Comparison of ENCODE assay signal across 8 cellular contexts in genomic region chr5:80654391-80655230, GRCh38. TPM values are rescaled to one million over a fixed set of nuclear protein-coding genes. Genes with fewer than 3 reads are reported as not detected.
DNase-seq lines count a peak whose midpoint lies in the region; ATAC-seq, FAIRE-seq and TF ChIP-seq lines count a peak whose summit lies in the region.

Gene DHFR (minus strand): TSS chr5:80654983. CDS start chr5:80654489, 494 bp downstream.
Gene MSH3 (plus strand): TSS chr5:80654652. CDS start chr5:80654728, 76 bp downstream.

- H3K9me3 ChIP-seq in cardiac muscle cell (ENCODE audit: low read depth) = no peaks in the 10 kb centered on the region
- H3K9me3 ChIP-seq in pancreas = no peaks in the 10 kb centered on the region
- H3K9me3 ChIP-seq in thyroid gland = no peaks in the 10 kb centered on the region

- H3K4me3 ChIP-seq in cardiac muscle cell (peak within 1 kb of the TSS; percentile 96), pancreas (peak within 1 kb of the TSS; percentile 74 to 99 (median 94)), thyroid gland (replicated peaks in 1 of 3) (peak within 1 kb of the TSS in 2 of 3 donors; percentile 68 to 74)

- no peak for FAIRE-seq in pancreas (lab: Jason Lieb, UNC)

- H3K27ac ChIP-seq in cardiac muscle cell = peak within 1 kb of the TSS; percentile 93
- peak within 1 kb of the TSS; percentile 76 to 95 (median 90) for H3K27ac ChIP-seq in pancreas
- H3K27ac ChIP-seq in thyroid gland = peak within 1 kb of the TSS; percentile 87 to 92 (median 90)

- 0 to 1% methylated on average over 46 to 74 of the region's 74 CpGs for WGBS in pancreas, 2 donors
- 1% methylated on average over 11 to 17 of the region's 74 CpGs for WGBS in thyroid gland, 2 donors

- peak; percentile 96 for DNase-seq in GM10266 (ENCODE audit: extremely low spot score)
- peak; percentile 34 for DNase-seq in NCI-H1417 treated with DMSO at 0.1 percent for 48 hours (lab: John Stamatoyannopoulos, UW)
- peak; percentile 94 to 97 for DNase-seq in SW 1271 (lab: John Stamatoyannopoulos, UW)
- peak; percentile 77 for DNase-seq in activated naive CD8-positive, alpha-beta T cell treated with anti-CD3 and anti-CD28 coated beads, Interleukin-2, amount 50 U/mL, for 16 hours (ENCODE audit: low read depth, low spot score)
- DNase-seq in cardiac muscle cell (ENCODE audit: low read depth in 1 of 2, low spot score in 1 of 2) = peak; percentile 90 to 92
- peak; percentile 84 to 92 (median 88) for DNase-seq in pancreas
- peak; percentile 87 for DNase-seq in thyroid gland

- H3K36me3 ChIP-seq in cardiac muscle cell (peaks cover 9% of the 10 kb centered on the region), pancreas (peaks cover 0 to 8% (median 0%) of the 10 kb centered on the region in 3 donors), thyroid gland (peaks cover 4 to 20% of the 10 kb centered on the region in 2 donors)

- intact Hi-C loops in pancreas (cut with DNase I) (no loop called here), thyroid gland (cut with DNase I) (loop anchor here (5.0 kb wide), 1 partner anchor 242 kb away; no protein-coding TSS in a partner anchor)

- H3K4me1 ChIP-seq in cardiac muscle cell (ENCODE audit: low read depth) = peaks cover 15% of the 10 kb centered on the region
- H3K4me1 ChIP-seq in pancreas = peaks cover 9 to 16% (median 11%) of the 10 kb centered on the region in 3 donors
- H3K4me1 ChIP-seq in thyroid gland = peaks cover 8 to 14% of the 10 kb centered on the region in 2 donors

- H3K27me3 ChIP-seq in cardiac muscle cell (no peaks in the 10 kb centered on the region), pancreas (no peaks in the 10 kb centered on the region), thyroid gland (no peaks in the 10 kb centered on the region)

- ATAC-seq in HG02678 (IDR thresholded peaks at IDR 0.05; ENCODE audit: unreplicated experiment) = peak; percentile 60
- ATAC-seq in pancreas = peak; percentile 87 to 91 (median 90)

- TF ChIP-seq POLR2A in thyroid gland (IDR thresholded peaks at IDR 0.05) = peak in 1 of 2 donors; percentile 76

- no peak for TF ChIP-seq CTCF in GM10266 (IDR thresholded peaks at IDR 0.05; ENCODE audit: control insufficient read depth, insufficient read depth, low read depth, missing control alignments)
- no peak for TF ChIP-seq CTCF in cardiac muscle cell (IDR thresholded peaks at IDR 0.05; ENCODE audit: low read depth, low read length)
- TF ChIP-seq CTCF in pancreas (IDR thresholded peaks at IDR 0.05) = no peak
- peak in 3 of 6 experiments; percentile 14 to 42 (median 38) for TF ChIP-seq CTCF in thyroid gland (IDR thresholded peaks at IDR 0.05)

RNA-seq across cellular contexts. Expression of gene DHFR, which starts in this region (rescaled TPM):
- total RNA-seq in cardiac muscle cell (41.7 and 53.9 TPM in 2 replicates), pancreas (1 to 10 TPM in 5 of 6 donors, under 1 TPM in 1; 0.88 to 5.8 (median 1.9) TPM), thyroid gland (10 to 100 TPM in 3 of 4 donors, 1 to 10 TPM in 1; 5.6 to 12.8 (median 11.5) TPM)
- polyA plus RNA-seq in cardiac muscle cell (34.4 and 37.3 TPM in 2 replicates), pancreas (1 to 10 TPM; 1.9 to 3.4 TPM)

RNA-seq across cellular contexts. Expression of gene MSH3, which starts in this region (rescaled TPM):
- total RNA-seq in cardiac muscle cell (11.4 and 11.9 TPM in 2 replicates), pancreas (10 to 100 TPM in 2 of 6 donors, 1 to 10 TPM in 4; 6.6 to 11.5 (median 9.3) TPM), thyroid gland (10 to 100 TPM; 25.9 to 45.0 (median 26.1) TPM)
- polyA plus RNA-seq in cardiac muscle cell (8.7 and 11.3 TPM in 2 replicates), pancreas (1 to 10 TPM; 2.1 to 3.9 TPM)

Comparison
In these comparisons a context has a peak if more than half of its experiments do, and no peak if none do; other contexts are left out.
1. Peak in every context shown above with its lines: DNase-seq, ATAC-seq, H3K4me3 ChIP-seq and H3K27ac ChIP-seq.
2. DNase-seq: peak in every context shown above with its lines; median percentile 96 in GM10266; 96 in SW 1271; 91 in cardiac muscle cell; 88 in pancreas; 87 in thyroid gland; 77 in activated naive CD8-positive, alpha-beta T cell treated with anti-CD3 and anti-CD28 coated beads, Interleukin-2, amount 50 U/mL, for 16 hours; 34 in NCI-H1417 treated with DMSO at 0.1 percent for 48 hours.